Comparison of ENCODE assay signal across 1 cellular context in genomic region chr10:75472685-75473084, GRCh38.
TF ChIP-seq lines count a peak whose summit lies in the region.

No MANE protein-coding gene starts in this region.

TF ChIP-seq in GM23338, 12 proteins besides CTCF, POLR2A, EP300 and RAD21 (continued from another document):
- TF ChIP-seq, protein P1, sequence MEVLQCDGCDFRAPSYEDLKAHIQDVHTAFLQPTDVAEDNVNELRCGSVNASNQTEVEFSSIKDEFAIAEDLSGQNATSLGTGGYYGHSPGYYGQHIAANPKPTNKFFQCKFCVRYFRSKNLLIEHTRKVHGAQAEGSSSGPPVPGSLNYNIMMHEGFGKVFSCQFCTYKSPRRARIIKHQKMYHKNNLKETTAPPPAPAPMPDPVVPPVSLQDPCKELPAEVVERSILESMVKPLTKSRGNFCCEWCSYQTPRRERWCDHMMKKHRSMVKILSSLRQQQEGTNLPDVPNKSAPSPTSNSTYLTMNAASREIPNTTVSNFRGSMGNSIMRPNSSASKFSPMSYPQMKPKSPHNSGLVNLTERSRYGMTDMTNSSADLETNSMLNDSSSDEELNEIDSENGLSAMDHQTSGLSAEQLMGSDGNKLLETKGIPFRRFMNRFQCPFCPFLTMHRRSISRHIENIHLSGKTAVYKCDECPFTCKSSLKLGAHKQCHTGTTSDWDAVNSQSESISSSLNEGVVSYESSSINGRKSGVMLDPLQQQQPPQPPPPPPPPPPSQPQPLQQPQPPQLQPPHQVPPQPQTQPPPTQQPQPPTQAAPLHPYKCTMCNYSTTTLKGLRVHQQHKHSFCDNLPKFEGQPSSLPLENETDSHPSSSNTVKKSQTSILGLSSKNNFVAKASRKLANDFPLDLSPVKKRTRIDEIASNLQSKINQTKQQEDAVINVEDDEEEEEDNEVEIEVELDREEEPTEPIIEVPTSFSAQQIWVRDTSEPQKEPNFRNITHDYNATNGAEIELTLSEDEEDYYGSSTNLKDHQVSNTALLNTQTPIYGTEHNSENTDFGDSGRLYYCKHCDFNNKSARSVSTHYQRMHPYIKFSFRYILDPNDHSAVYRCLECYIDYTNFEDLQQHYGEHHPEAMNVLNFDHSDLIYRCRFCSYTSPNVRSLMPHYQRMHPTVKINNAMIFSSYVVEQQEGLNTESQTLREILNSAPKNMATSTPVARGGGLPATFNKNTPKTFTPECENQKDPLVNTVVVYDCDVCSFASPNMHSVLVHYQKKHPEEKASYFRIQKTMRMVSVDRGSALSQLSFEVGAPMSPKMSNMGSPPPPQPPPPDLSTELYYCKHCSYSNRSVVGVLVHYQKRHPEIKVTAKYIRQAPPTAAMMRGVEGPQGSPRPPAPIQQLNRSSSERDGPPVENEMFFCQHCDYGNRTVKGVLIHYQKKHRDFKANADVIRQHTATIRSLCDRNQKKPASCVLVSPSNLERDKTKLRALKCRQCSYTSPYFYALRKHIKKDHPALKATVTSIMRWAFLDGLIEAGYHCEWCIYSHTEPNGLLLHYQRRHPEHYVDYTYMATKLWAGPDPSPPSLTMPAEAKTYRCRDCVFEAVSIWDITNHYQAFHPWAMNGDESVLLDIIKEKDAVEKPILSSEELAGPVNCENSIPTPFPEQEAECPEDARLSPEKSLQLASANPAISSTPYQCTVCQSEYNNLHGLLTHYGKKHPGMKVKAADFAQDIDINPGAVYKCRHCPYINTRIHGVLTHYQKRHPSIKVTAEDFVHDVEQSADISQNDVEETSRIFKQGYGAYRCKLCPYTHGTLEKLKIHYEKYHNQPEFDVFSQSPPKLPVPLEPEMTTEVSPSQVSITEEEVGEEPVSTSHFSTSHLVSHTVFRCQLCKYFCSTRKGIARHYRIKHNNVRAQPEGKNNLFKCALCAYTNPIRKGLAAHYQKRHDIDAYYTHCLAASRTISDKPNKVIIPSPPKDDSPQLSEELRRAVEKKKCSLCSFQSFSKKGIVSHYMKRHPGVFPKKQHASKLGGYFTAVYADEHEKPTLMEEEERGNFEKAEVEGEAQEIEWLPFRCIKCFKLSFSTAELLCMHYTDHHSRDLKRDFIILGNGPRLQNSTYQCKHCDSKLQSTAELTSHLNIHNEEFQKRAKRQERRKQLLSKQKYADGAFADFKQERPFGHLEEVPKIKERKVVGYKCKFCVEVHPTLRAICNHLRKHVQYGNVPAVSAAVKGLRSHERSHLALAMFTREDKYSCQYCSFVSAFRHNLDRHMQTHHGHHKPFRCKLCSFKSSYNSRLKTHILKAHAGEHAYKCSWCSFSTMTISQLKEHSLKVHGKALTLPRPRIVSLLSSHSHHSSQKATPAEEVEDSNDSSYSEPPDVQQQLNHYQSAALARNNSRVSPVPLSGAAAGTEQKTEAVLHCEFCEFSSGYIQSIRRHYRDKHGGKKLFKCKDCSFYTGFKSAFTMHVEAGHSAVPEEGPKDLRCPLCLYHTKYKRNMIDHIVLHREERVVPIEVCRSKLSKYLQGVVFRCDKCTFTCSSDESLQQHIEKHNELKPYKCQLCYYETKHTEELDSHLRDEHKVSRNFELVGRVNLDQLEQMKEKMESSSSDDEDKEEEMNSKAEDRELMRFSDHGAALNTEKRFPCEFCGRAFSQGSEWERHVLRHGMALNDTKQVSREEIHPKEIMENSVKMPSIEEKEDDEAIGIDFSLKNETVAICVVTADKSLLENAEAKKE (CRISPR knock-in tag; IDR thresholded peaks at IDR 0.05) = no peak
- TF ChIP-seq EZH2 (IDR thresholded peaks at IDR 0.05; ENCODE audit: low read depth, unreplicated experiment) (no peak), ZNF114 (CRISPR knock-in tag; IDR thresholded peaks at IDR 0.05) (no peak)
TF ChIP-seq in GM23338: peak in this region for 0.
